ENCODE assay signal across 13 cellular contexts in the genomic region with DNA sequence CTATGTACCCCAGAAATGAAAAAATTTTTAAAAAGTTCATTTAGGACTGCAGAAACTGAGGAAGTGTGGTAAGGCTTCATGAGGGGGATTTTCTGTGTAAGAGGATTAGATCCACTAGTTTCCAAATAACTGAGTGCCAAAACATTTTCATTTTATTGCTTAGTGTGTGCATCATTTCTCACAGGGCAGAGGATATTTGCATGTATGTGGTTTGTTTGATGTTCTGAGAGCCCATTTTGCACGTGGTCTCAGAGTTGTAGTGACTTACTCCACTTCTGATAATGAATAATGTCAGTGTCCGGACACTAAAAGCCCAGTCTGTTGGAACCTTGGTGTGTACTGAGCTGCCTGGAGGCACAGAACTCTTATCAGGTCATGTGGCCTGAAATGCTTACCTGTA.
A peak's percentile ranks its signal among the peaks of the same experiment; 100 is the strongest.
DNase-seq lines count a peak whose midpoint lies in the region; ATAC-seq and TF ChIP-seq lines count a peak whose summit lies in the region.
"Had no signal": no experiment of that assay in that cellular context is flagged by ENCODE, and none has a peak within 500 bp of the region (broad histone marks: within the 10 kb centered on the region; RNA-seq: fewer than 3 reads in every experiment).

No MANE protein-coding gene starts in this region.

- ATAC-seq in GM19395 (IDR thresholded peaks at IDR 0.05; ENCODE audit: unreplicated experiment): peak; percentile 85
- peak; percentile 91 for ATAC-seq in HG02885 (IDR thresholded peaks at IDR 0.05; ENCODE audit: poor library complexity, unreplicated experiment)
- ATAC-seq in HG03571 (IDR thresholded peaks at IDR 0.05; ENCODE audit: unreplicated experiment): peak; percentile 69
- no peak for ATAC-seq in Right ventricle myocardium superior (ENCODE audit: poor library complexity)
- ATAC-seq: HepG2, PC-3 had no signal

- peak overlapping the region; percentile 55 for H3K4me2 ChIP-seq in DOHH2 (ENCODE audit: low read length)

- H3F3A ChIP-seq in DOHH2 (ENCODE audit: control insufficient read depth, insufficient read depth): 0 out of 2 replicates have a peak, but pooled peaks cover 4% of the 10 kb centered on the region

- TF ChIP-seq CTCF in DOHH2 (IDR thresholded peaks at IDR 0.05; ENCODE audit: low read depth, low read length, poor library complexity, severe bottlenecking): no peak

- DNase-seq in COR-L47 (lab: John Stamatoyannopoulos, UW): no peak
- no peak for DNase-seq in Right ventricle myocardium superior
- DNase-seq in AG08395 (ENCODE audit: low spot score): no peak
- no peak for DNase-seq in anterior cingulate cortex (lab: John Stamatoyannopoulos, UW)
- DNase-seq: activated T-cell treated with anti-CD3 and anti-CD28 coated beads for 4 hours, NCI-H2081, PC-3, uterus had no signal

- intact Hi-C loops in Right ventricle myocardium superior (cut with DNase I): no loop called here

- peak overlapping the region; percentile 13; the same call in 1 of the 2 replicates for H3K27ac ChIP-seq in DOHH2 (ENCODE audit: low read depth, low read length)
- H3K27ac ChIP-seq: uterus had no signal

- no peaks in the 10 kb centered on the region for H3K27me3 ChIP-seq in DOHH2 (ENCODE audit: control insufficient read depth, low read length)
- H3K27me3 ChIP-seq: uterus had no signal

- peaks cover 10% of the 10 kb centered on the region for H3K36me3 ChIP-seq in DOHH2 (ENCODE audit: control insufficient read depth, low read length)
- H3K36me3 ChIP-seq: uterus had no signal

- H3K4me3 ChIP-seq in DOHH2 (ENCODE audit: low read length): peak overlapping the region; percentile 21
- H3K4me3 ChIP-seq: uterus had no signal

- peaks cover 47% of the 10 kb centered on the region for H3K4me1 ChIP-seq in DOHH2 (ENCODE audit: control insufficient read depth, low read length)
- H3K4me1 ChIP-seq: uterus had no signal

- peaks cover 63% of the 10 kb centered on the region for H3K79me2 ChIP-seq in DOHH2 (ENCODE audit: control insufficient read depth, low read length)

- H4K20me1 ChIP-seq in DOHH2 (ENCODE audit: control insufficient read depth, insufficient read depth, low read depth, low read length): 0 out of 2 replicates have a peak, but pooled peaks cover 3% of the 10 kb centered on the region

- no peaks in the 10 kb centered on the region for H3K9me3 ChIP-seq in DOHH2 (ENCODE audit: control insufficient read depth, insufficient read depth, low read length)
- H3K9me3 ChIP-seq: uterus had no signal

- no peaks in the 10 kb centered on the region for H3K9me2 ChIP-seq in DOHH2 (replicated peaks; ENCODE audit: control insufficient read depth, low read length)
